15 cellular contexts compared by ENCODE assay signal in genomic region chr22:46453006-46453828, GRCh38.
A peak's percentile ranks its signal among the peaks of the same experiment; 100 is the strongest.
DNase-seq lines count a peak whose midpoint lies in the region; ATAC-seq and TF ChIP-seq lines count a peak whose summit lies in the region.
"Had no signal": no experiment of that assay in that cellular context is flagged by ENCODE, and none has a peak within 500 bp of the region (broad histone marks: within the 10 kb centered on the region; RNA-seq: fewer than 3 reads in every experiment).

No MANE protein-coding gene starts in this region.

- peaks cover 7% of the 10 kb centered on the region for H3K4me1 ChIP-seq in body of pancreas
- H3K4me1 ChIP-seq in smooth muscle cell (ENCODE audit: low read depth), result peaks cover 11% of the 10 kb centered on the region

- peak; percentile 35 for DNase-seq in DMS79 treated with DMSO at 0.1 percent for 48 hours (lab: John Stamatoyannopoulos, UW)
- DNase-seq in DMS79 (lab: John Stamatoyannopoulos, UW), result no peak
- peak; percentile 20 to 58 (median 40) for DNase-seq in body of pancreas
- DNase-seq in islet precursor cell, result peak; percentile 88
- no peak for DNase-seq in smooth muscle cell (lab: John Stamatoyannopoulos, UW; ENCODE audit: unreplicated experiment)
- no peak for DNase-seq in stimulated activated naive CD4-positive, alpha-beta T cell treated with Interleukin-2 at 50 U/mL for 16 hours (lab: John Stamatoyannopoulos, UW)
- DNase-seq in amygdala (lab: John Stamatoyannopoulos, UW), result no peak
- DNase-seq: 8988T; activated B cell treated with CpG ODN at 0.5 μM for 24 hours; activated naive CD4-positive, alpha-beta T cell; CD8-positive, alpha-beta T cell; effector memory CD4-positive, alpha-beta T cell; SW 1271 had no signal

- H4K20me1 ChIP-seq in smooth muscle cell (ENCODE audit: low read depth), result no peaks in the 10 kb centered on the region

- no peak overlapping the region for H3K4me3 ChIP-seq in body of pancreas
- H3K4me3 ChIP-seq in smooth muscle cell, result no peak overlapping the region
- H3K4me3 ChIP-seq: cardiac muscle cell had no signal

- peak overlapping the region; percentile 24 for H3K9ac ChIP-seq in smooth muscle cell (ENCODE audit: low read depth)

- H3K27ac ChIP-seq in body of pancreas (no peak overlapping the region), smooth muscle cell (ENCODE audit: low read depth) (peak overlapping the region; percentile 92)
- H3K27ac ChIP-seq: cardiac muscle cell had no signal

- TF ChIP-seq POLR2A in body of pancreas (IDR thresholded peaks at IDR 0.05), result no peak

- WGBS in body of pancreas, 2 donors, result 35 to 45% methylated on average over 7 to 31 of the region's 31 CpGs
- WGBS in smooth muscle cell (ENCODE audit: low lambda C conversion rate), result 91% methylated on average over 28 of the region's 31 CpGs

- H3K4me2 ChIP-seq in smooth muscle cell, result no peak overlapping the region

- no peak overlapping the region for H2AFZ ChIP-seq in smooth muscle cell (ENCODE audit: low read depth)

- TF ChIP-seq CTCF in body of pancreas (IDR thresholded peaks at IDR 0.05), result no peak
- no peak for TF ChIP-seq CTCF in smooth muscle cell (IDR thresholded peaks at IDR 0.05; ENCODE audit: borderline replicate concordance, insufficient read depth, poor library complexity, severe bottlenecking)

- no peaks in the 10 kb centered on the region for H3F3A ChIP-seq in smooth muscle cell (ENCODE audit: low read depth)

- H3K36me3 ChIP-seq in body of pancreas (replicated peaks in 1 of 2; ENCODE audit: insufficient read depth in 1 of 2, low read depth in 2 of 2) (no peaks in the 10 kb centered on the region), smooth muscle cell (ENCODE audit: low read depth) (no peaks in the 10 kb centered on the region)
- H3K36me3 ChIP-seq: cardiac muscle cell had no signal

- ATAC-seq in body of pancreas, result peak; percentile 56
- ATAC-seq in GM21717 (IDR thresholded peaks at IDR 0.05; ENCODE audit: unreplicated experiment), result no peak
- ATAC-seq: CD8-positive, alpha-beta T cell had no signal

- H3K9me3 ChIP-seq in body of pancreas (no peaks in the 10 kb centered on the region), smooth muscle cell (replicated peaks; ENCODE audit: low read depth) (no peaks in the 10 kb centered on the region)

- H3K27me3 ChIP-seq in body of pancreas, result no peaks in the 10 kb centered on the region
- no peaks in the 10 kb centered on the region for H3K27me3 ChIP-seq in smooth muscle cell (ENCODE audit: low read depth)
- H3K27me3 ChIP-seq: cardiac muscle cell had no signal

- intact Hi-C loops in body of pancreas (cut with DNase I), result no loop called here

- H3K79me2 ChIP-seq in smooth muscle cell (ENCODE audit: low read depth), result no peaks in the 10 kb centered on the region

Comparison
In these comparisons a context has a peak if more than half of its experiments do, and no peak if none do; other contexts are left out.
1. DNase-seq: peak in DMS79 treated with DMSO at 0.1 percent for 48 hours (single experiment), body of pancreas (4 of 4) and islet precursor cell (single experiment); none in DMS79 (single experiment), smooth muscle cell (single experiment), stimulated activated naive CD4-positive, alpha-beta T cell treated with Interleukin-2 at 50 U/mL for 16 hours (single experiment) and amygdala (0 of 56).